ENCODE assay signal across 9 cellular contexts in the genomic region with DNA sequence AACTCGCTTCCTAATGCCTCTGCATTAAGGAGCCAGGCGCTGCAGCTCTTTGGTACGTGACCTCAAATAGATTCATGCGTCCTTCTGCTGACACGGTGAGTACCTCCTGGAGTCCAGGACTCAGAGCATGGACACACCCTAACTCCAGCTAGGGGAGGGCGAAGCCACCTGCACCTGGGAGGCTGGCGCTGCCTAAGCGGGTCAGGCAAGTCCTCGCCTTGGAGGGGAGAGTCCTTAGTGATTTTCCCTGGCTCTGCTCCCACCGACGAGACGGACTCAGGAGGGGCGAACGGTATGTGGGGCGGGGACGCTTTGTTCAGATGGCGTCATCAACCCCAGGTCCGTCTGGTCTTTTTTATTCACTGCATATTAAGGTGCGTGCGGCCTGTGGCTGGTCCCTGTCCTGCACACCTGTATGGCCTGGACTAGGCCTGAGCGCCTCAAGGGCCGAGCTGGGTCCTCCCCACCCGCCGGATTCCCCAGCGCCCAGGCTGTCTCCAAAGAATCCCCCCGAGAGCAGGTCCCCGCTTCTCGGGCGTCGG. TPM values are rescaled to one million over a fixed set of nuclear protein-coding genes. Genes with fewer than 3 reads are reported as not detected.
DNase-seq lines count a peak whose midpoint lies in the region; ATAC-seq and TF ChIP-seq lines count a peak whose summit lies in the region.
"Had no signal": no experiment of that assay in that cellular context is flagged by ENCODE, and none has a peak within 500 bp of the region (broad histone marks: within the 10 kb centered on the region; RNA-seq: fewer than 3 reads in every experiment).

No MANE protein-coding gene starts in this region.

- H3K27ac Mint-ChIP-seq in GM23338 = no peak overlapping the region
- H3K27ac Mint-ChIP-seq in activated naive CD8-positive, alpha-beta T cell = no peak overlapping the region
- H3K27ac Mint-ChIP-seq: activated B cell treated with CpG ODN at 0.5 μM for 24 hours had no signal

- peaks cover 6% of the 10 kb centered on the region; the same call in 1 of the 2 replicates for H3K4me1 ChIP-seq in GM23338 (ENCODE audit: insufficient read depth)
- H3K4me1 ChIP-seq in iPS-20b (ENCODE audit: insufficient read depth, low read length) = no peaks in the 10 kb centered on the region

- no peak for TF ChIP-seq CTCF in GM23338 (conservative IDR thresholded peaks at IDR 0.05; ENCODE audit: low read depth in 2 of 2)

- no peaks in the 10 kb centered on the region for H3K36me3 ChIP-seq in GM23338 (ENCODE audit: insufficient read depth)
- H3K36me3 ChIP-seq in iPS-20b (ENCODE audit: insufficient read depth, low read depth, low read length) = no peaks in the 10 kb centered on the region

- no peaks in the 10 kb centered on the region for H3F3A ChIP-seq in GM23338 (replicated peaks; ENCODE audit: low read depth)

- H3K27ac ChIP-seq in GM23338 (ENCODE audit: low read depth) = no peak overlapping the region
- no peak overlapping the region for H3K27ac ChIP-seq in iPS-20b (ENCODE audit: low read length)
- no peak overlapping the region for H3K27ac ChIP-seq in skin epidermis

- no peaks in the 10 kb centered on the region for H4K20me1 ChIP-seq in GM23338 (replicated peaks; ENCODE audit: insufficient read depth)

- H3K79me2 ChIP-seq in GM23338 (replicated peaks; ENCODE audit: insufficient read depth) = no peaks in the 10 kb centered on the region

- no peak overlapping the region for H3K9ac ChIP-seq in iPS-20b (ENCODE audit: low read depth, low read length)

- peaks cover 10% of the 10 kb centered on the region for H3K9me3 Mint-ChIP-seq in GM23338
- no peaks in the 10 kb centered on the region for H3K9me3 Mint-ChIP-seq in activated naive CD8-positive, alpha-beta T cell (ENCODE audit: low read depth)

- peaks cover 23% of the 10 kb centered on the region for H3K27me3 Mint-ChIP-seq in GM23338 (ENCODE audit: insufficient read depth, low read depth, poor library complexity)
- peaks cover 32% of the 10 kb centered on the region for H3K27me3 Mint-ChIP-seq in activated naive CD8-positive, alpha-beta T cell

- DNase-seq in GM23338 (ENCODE audit: low spot score) = no peak
- no peak for DNase-seq in cerebellar cortex (ENCODE audit: low spot score)
- DNase-seq in stimulated activated CD4-positive, alpha-beta T cell treated with anti-CD3 and anti-CD28 coated beads, Interleukin-1b, Interleukin-23, amount 100 ng/mL, for 48 hours = no peak
- DNase-seq in stimulated activated CD4-positive, alpha-beta T cell treated with anti-CD3 and anti-CD28 coated beads, Interleukin-2, amount 100 ng/mL, for 24 hours = no peak
- DNase-seq: NCI-H187 treated with DMSO at 0.1 percent for 48 hours had no signal

- no peaks in the 10 kb centered on the region for H3K9me3 ChIP-seq in iPS-20b (ENCODE audit: insufficient read depth, low read depth, low read length)

- peak; percentile 60 for ATAC-seq in GM23338

- peak overlapping the region; percentile 84 for H3K4me2 ChIP-seq in GM23338

- peaks cover 8% of the 10 kb centered on the region for H3K4me1 Mint-ChIP-seq in GM23338
- H3K4me1 Mint-ChIP-seq in activated naive CD8-positive, alpha-beta T cell (ENCODE audit: low read depth) = peaks cover 2% of the 10 kb centered on the region

- H3K9me2 ChIP-seq in GM23338 (ENCODE audit: insufficient read depth) = no peaks in the 10 kb centered on the region

- peak overlapping the region; percentile 94 for H2AFZ ChIP-seq in GM23338

- peak overlapping the region; percentile 53 for H3K4me3 Mint-ChIP-seq in GM23338
- peak overlapping the region; percentile 57 for H3K4me3 Mint-ChIP-seq in activated naive CD8-positive, alpha-beta T cell
- H3K4me3 Mint-ChIP-seq: activated B cell treated with CpG ODN at 0.5 μM for 24 hours had no signal

- H3K36me3 Mint-ChIP-seq in GM23338 (ENCODE audit: low read depth) = no peaks in the 10 kb centered on the region
- no peaks in the 10 kb centered on the region for H3K36me3 Mint-ChIP-seq in activated naive CD8-positive, alpha-beta T cell

- H3K27me3 ChIP-seq in GM23338 (ENCODE audit: insufficient read depth) (peaks cover 28% of the 10 kb centered on the region), iPS-20b (ENCODE audit: insufficient read depth, low read length) (peaks cover 62% of the 10 kb centered on the region)

- H3K4me3 ChIP-seq in GM23338 (peak overlapping the region; percentile 67), iPS-20b (ENCODE audit: low read length) (peak overlapping the region; percentile 62; the same call in 1 of the 2 replicates), skin epidermis (peak overlapping the region in 4 of 7 experiments; percentile 6 to 40 (median 31))

TF ChIP-seq in GM23338, 12 proteins besides CTCF, POLR2A, EP300 and RAD21:
- TF ChIP-seq, protein P1, sequence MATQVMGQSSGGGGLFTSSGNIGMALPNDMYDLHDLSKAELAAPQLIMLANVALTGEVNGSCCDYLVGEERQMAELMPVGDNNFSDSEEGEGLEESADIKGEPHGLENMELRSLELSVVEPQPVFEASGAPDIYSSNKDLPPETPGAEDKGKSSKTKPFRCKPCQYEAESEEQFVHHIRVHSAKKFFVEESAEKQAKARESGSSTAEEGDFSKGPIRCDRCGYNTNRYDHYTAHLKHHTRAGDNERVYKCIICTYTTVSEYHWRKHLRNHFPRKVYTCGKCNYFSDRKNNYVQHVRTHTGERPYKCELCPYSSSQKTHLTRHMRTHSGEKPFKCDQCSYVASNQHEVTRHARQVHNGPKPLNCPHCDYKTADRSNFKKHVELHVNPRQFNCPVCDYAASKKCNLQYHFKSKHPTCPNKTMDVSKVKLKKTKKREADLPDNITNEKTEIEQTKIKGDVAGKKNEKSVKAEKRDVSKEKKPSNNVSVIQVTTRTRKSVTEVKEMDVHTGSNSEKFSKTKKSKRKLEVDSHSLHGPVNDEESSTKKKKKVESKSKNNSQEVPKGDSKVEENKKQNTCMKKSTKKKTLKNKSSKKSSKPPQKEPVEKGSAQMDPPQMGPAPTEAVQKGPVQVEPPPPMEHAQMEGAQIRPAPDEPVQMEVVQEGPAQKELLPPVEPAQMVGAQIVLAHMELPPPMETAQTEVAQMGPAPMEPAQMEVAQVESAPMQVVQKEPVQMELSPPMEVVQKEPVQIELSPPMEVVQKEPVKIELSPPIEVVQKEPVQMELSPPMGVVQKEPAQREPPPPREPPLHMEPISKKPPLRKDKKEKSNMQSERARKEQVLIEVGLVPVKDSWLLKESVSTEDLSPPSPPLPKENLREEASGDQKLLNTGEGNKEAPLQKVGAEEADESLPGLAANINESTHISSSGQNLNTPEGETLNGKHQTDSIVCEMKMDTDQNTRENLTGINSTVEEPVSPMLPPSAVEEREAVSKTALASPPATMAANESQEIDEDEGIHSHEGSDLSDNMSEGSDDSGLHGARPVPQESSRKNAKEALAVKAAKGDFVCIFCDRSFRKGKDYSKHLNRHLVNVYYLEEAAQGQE (IDR thresholded peaks at IDR 0.05; ENCODE audit: unreplicated experiment) = no peak
- TF ChIP-seq EZH2phosphoT487 (IDR thresholded peaks at IDR 0.05; ENCODE audit: unreplicated experiment) = no peak
- no peak for TF ChIP-seq CREB1 (CRISPR knock-in tag; IDR thresholded peaks at IDR 0.05; ENCODE audit: low read depth)
- TF ChIP-seq ZNF114 (CRISPR knock-in tag; IDR thresholded peaks at IDR 0.05) = no peak
- TF ChIP-seq JUNB (IDR thresholded peaks at IDR 0.05; ENCODE audit: unreplicated experiment) = no peak
- TF ChIP-seq POLR2AphosphoS5 (IDR thresholded peaks at IDR 0.05; ENCODE audit: low read depth) = no peak
TF ChIP-seq in GM23338: peak in this region for 0.

RNA-seq across cellular contexts. Expression of a gene that starts 50.3 kb away (rescaled TPM):
- 110 and 112 TPM in 2 replicates for total RNA-seq in GM23338 (2014; rRNA removed; shearing (Covaris generic))
- 59.3 and 65.4 TPM in 2 replicates for polyA plus RNA-seq in GM23338 (2016; fragmentation: Nextera tagmentation; extraction: Ambion mirVana)

RNA-seq across cellular contexts. Expression of a gene that starts 50.7 kb away (rescaled TPM):
- 69.6 and 87.3 TPM in 2 replicates for total RNA-seq in GM23338 (2014; rRNA removed; shearing (Covaris generic))
- 17.9 and 18.2 TPM in 2 replicates for polyA plus RNA-seq in GM23338 (2016; fragmentation: Nextera tagmentation; extraction: Ambion mirVana)
